In the genomic region with DNA sequence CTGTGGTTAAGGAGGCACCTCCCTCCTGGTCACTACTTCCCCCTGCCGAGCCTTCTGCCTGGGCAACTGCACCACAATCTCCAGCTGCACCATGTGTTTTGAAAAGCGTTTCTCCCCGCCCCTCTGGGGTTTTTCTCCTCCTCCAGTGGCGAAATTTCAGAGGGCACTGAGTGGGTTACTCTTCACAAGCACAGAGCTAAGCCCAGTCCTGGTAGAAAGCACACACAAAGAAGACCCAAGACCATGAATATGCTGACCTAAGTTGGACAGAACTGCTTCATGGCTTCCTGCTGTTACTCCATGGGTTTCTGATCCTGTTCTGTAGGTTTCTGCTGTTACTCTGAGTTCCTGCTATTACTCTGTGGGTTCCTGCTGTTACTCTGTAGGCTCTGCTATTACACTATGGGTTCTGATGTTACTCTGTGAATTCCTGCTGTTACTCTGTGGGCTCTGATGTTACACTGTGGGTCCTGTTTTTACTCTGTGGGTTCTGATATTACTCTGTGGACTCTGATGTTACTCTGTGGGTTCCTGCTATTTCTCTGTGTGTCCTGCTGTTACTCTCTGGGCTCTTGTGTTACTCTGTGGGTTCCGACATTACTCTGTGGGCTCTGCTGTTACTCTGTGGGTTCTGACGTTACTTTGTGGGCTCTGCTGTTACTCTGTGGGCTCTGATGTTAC, we compare ENCODE assay signal across 8 cellular contexts.
DNase-seq lines count a peak whose midpoint lies in the region; ATAC-seq, FAIRE-seq and TF ChIP-seq lines count a peak whose summit lies in the region.

No MANE protein-coding gene starts in this region.

- H3K9me3 Mint-ChIP-seq in activated T-helper 17 cell treated with anti-CD3 and anti-CD28 coated beads, Interleukin-2, amount 50 U/mL, for 72 hours = no peaks in the 10 kb centered on the region

- TF ChIP-seq CTCF in liver (IDR thresholded peaks at IDR 0.05; ENCODE audit: low read depth, low read length, missing input control) (no peak), brain microvascular endothelial cell (IDR thresholded peaks at IDR 0.05; ENCODE audit: low read depth, low read length, missing control alignments) (no peak)

- peak overlapping the region; percentile 67 to 100 for H3K9ac ChIP-seq in liver (ENCODE audit: low read depth in 1 of 2, low read length in 2 of 2)

- peaks cover 5% of the 10 kb centered on the region for H3K36me3 Mint-ChIP-seq in activated T-helper 17 cell treated with anti-CD3 and anti-CD28 coated beads, Interleukin-2, amount 50 U/mL, for 72 hours (ENCODE audit: low read depth)

- H3K4me1 Mint-ChIP-seq in activated T-helper 17 cell treated with anti-CD3 and anti-CD28 coated beads, Interleukin-2, amount 50 U/mL, for 72 hours = peaks cover 15% of the 10 kb centered on the region

- peak overlapping the region; percentile 6 to 79 (median 44) for H3K4me3 ChIP-seq in liver (ENCODE audit: low read depth in 1 of 3, low read length in 3 of 3)
- no peak overlapping the region for H3K4me3 ChIP-seq in brain microvascular endothelial cell (ENCODE audit: low read depth, low read length)

- no peak for DNase-seq in GM12892 (ENCODE audit: insufficient read length)
- peak; percentile 13 for DNase-seq in HT1080 (ENCODE audit: low read depth)
- DNase-seq in brain microvascular endothelial cell = no peak
- no peak for DNase-seq in NCI-H2227 treated with DMSO at 0.1 percent for 48 hours (lab: John Stamatoyannopoulos, UW)

- TF ChIP-seq POLR2A in GM12892 (IDR thresholded peaks at IDR 0.05; ENCODE audit: low read depth, low read length) = 0 out of 2 replicates have a peak, but pooled peaks have one; percentile 23

- H3K27ac ChIP-seq in liver (ENCODE audit: low read depth in 1 of 2, low read length in 2 of 2) (peak overlapping the region; percentile 63 to 95), brain microvascular endothelial cell (no peak overlapping the region)

- H3K9me3 ChIP-seq in liver (ENCODE audit: control insufficient read depth in 4 of 4, low read length in 3 of 4) = no peaks in the 10 kb centered on the region

- FAIRE-seq in GM12892 (lab: Jason Lieb, UNC) = no peak

- H3K36me3 ChIP-seq in liver (ENCODE audit: control insufficient read depth in 4 of 4, insufficient read depth in 3 of 4, low read depth in 1 of 4, low read length in 3 of 4) = no peaks in the 10 kb centered on the region
- H3K36me3 ChIP-seq in brain microvascular endothelial cell (replicated peaks) = no peaks in the 10 kb centered on the region

- in situ Hi-C loops in brain microvascular endothelial cell (cut with HindIII; ENCODE audit: low pct_ligation_motif_present, low sequenced_read_pairs) = no loop called here

- peak overlapping the region; percentile 87 for H3K4me3 Mint-ChIP-seq in activated T-helper 17 cell treated with anti-CD3 and anti-CD28 coated beads, Interleukin-2, amount 50 U/mL, for 72 hours

- H3K27me3 Mint-ChIP-seq in activated T-helper 17 cell treated with anti-CD3 and anti-CD28 coated beads, Interleukin-2, amount 50 U/mL, for 72 hours = peaks cover 4% of the 10 kb centered on the region

- H3K27ac Mint-ChIP-seq in activated T-helper 17 cell treated with anti-CD3 and anti-CD28 coated beads, Interleukin-2, amount 50 U/mL, for 72 hours = peak overlapping the region; percentile 20

- no peaks in the 10 kb centered on the region for H3K27me3 ChIP-seq in liver (ENCODE audit: control insufficient read depth in 4 of 4, insufficient read depth in 4 of 4, low read length in 3 of 4)
- H3K27me3 ChIP-seq in brain microvascular endothelial cell (replicated peaks) = no peaks in the 10 kb centered on the region

- ATAC-seq in activated T-helper 17 cell treated with anti-CD3 and anti-CD28 coated beads, Interleukin-2, amount 50 U/mL, for 72 hours (replicated peaks) = peak; percentile 74
- ATAC-seq in HG02884 (IDR thresholded peaks at IDR 0.05; ENCODE audit: unreplicated experiment) (no peak), HG02870 (IDR thresholded peaks at IDR 0.05; ENCODE audit: unreplicated experiment) (no peak)

- WGBS in liver = 19% methylated on average over 6 of the region's 6 CpGs

- TF ChIP-seq RAD21 in liver (IDR thresholded peaks at IDR 0.05) = peak; percentile 56 to 61

- peaks cover 3 to 29% (median 22%) of the 10 kb centered on the region in 4 donors for H3K4me1 ChIP-seq in liver (ENCODE audit: control insufficient read depth in 4 of 4, insufficient read depth in 4 of 4, low read length in 3 of 4)

TF ChIP-seq in liver, 16 proteins besides CTCF, POLR2A, EP300 and RAD21:
- TF ChIP-seq, protein P1, sequence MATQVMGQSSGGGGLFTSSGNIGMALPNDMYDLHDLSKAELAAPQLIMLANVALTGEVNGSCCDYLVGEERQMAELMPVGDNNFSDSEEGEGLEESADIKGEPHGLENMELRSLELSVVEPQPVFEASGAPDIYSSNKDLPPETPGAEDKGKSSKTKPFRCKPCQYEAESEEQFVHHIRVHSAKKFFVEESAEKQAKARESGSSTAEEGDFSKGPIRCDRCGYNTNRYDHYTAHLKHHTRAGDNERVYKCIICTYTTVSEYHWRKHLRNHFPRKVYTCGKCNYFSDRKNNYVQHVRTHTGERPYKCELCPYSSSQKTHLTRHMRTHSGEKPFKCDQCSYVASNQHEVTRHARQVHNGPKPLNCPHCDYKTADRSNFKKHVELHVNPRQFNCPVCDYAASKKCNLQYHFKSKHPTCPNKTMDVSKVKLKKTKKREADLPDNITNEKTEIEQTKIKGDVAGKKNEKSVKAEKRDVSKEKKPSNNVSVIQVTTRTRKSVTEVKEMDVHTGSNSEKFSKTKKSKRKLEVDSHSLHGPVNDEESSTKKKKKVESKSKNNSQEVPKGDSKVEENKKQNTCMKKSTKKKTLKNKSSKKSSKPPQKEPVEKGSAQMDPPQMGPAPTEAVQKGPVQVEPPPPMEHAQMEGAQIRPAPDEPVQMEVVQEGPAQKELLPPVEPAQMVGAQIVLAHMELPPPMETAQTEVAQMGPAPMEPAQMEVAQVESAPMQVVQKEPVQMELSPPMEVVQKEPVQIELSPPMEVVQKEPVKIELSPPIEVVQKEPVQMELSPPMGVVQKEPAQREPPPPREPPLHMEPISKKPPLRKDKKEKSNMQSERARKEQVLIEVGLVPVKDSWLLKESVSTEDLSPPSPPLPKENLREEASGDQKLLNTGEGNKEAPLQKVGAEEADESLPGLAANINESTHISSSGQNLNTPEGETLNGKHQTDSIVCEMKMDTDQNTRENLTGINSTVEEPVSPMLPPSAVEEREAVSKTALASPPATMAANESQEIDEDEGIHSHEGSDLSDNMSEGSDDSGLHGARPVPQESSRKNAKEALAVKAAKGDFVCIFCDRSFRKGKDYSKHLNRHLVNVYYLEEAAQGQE (IDR thresholded peaks at IDR 0.05) = peak; percentile 95
- TF ChIP-seq, protein P2, sequence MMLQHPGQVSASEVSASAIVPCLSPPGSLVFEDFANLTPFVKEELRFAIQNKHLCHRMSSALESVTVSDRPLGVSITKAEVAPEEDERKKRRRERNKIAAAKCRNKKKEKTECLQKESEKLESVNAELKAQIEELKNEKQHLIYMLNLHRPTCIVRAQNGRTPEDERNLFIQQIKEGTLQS (IDR thresholded peaks at IDR 0.05) = no peak
- TF ChIP-seq, protein P3, sequence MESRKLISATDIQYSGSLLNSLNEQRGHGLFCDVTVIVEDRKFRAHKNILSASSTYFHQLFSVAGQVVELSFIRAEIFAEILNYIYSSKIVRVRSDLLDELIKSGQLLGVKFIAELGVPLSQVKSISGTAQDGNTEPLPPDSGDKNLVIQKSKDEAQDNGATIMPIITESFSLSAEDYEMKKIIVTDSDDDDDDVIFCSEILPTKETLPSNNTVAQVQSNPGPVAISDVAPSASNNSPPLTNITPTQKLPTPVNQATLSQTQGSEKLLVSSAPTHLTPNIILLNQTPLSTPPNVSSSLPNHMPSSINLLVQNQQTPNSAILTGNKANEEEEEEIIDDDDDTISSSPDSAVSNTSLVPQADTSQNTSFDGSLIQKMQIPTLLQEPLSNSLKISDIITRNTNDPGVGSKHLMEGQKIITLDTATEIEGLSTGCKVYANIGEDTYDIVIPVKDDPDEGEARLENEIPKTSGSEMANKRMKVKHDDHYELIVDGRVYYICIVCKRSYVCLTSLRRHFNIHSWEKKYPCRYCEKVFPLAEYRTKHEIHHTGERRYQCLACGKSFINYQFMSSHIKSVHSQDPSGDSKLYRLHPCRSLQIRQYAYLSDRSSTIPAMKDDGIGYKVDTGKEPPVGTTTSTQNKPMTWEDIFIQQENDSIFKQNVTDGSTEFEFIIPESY (IDR thresholded peaks at IDR 0.05) = peak; percentile 71
- TF ChIP-seq JUND (IDR thresholded peaks at IDR 0.05) = peak in 1 of 2 donors; percentile 21
- TF ChIP-seq, protein P4, sequence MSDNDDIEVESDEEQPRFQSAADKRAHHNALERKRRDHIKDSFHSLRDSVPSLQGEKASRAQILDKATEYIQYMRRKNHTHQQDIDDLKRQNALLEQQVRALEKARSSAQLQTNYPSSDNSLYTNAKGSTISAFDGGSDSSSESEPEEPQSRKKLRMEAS (IDR thresholded peaks at IDR 0.05) = peak; percentile 64
- TF ChIP-seq FOXA2 (IDR thresholded peaks at IDR 0.05) = peak; percentile 9
- peak; percentile 97 for TF ChIP-seq TAF1 (conservative IDR thresholded peaks at IDR 0.05)
- peak; percentile 21 to 38 for TF ChIP-seq HNF4A (conservative IDR thresholded peaks at IDR 0.05)
- TF ChIP-seq HNF4G (IDR thresholded peaks at IDR 0.05) = no peak
- peak; percentile 31 to 59 for TF ChIP-seq RXRA (IDR thresholded peaks at IDR 0.05)
- TF ChIP-seq YY1 (IDR thresholded peaks at IDR 0.05) = peak; percentile 80
- no peak for TF ChIP-seq GABPA (IDR thresholded peaks at IDR 0.05 in 1 of 2, conservative IDR thresholded peaks at IDR 0.05 in 1 of 2)
TF ChIP-seq in liver: peak in this region for 9.
